In genomic region chr5:74581988-74582365, GRCh38 we compare ENCODE assay signal across 18 cellular contexts. TPM values are rescaled to one million over a fixed set of nuclear protein-coding genes. Genes with fewer than 3 reads are reported as not detected.
DNase-seq lines count a peak whose midpoint lies in the region; ATAC-seq and TF ChIP-seq lines count a peak whose summit lies in the region.
"Had no signal": no experiment of that assay in that cellular context is flagged by ENCODE, and none has a peak within 500 bp of the region (broad histone marks: within the 10 kb centered on the region; RNA-seq: fewer than 3 reads in every experiment).

No MANE protein-coding gene starts in this region.

- H3K9me3 Mint-ChIP-seq in CD14-positive monocyte: peaks cover 0 to 2% (median 0%) of the 10 kb centered on the region in 7 donors
- H3K9me3 Mint-ChIP-seq in stimulated activated memory B cell treated with anti-CD40 and anti-IgM and Interleukin-4, amounts not matched to agents 10 μg/mL and 1 μg/mL and 100 μg/mL, for 72 hours: no peaks in the 10 kb centered on the region
- H3K9me3 Mint-ChIP-seq: CD4-positive, CD25-positive, alpha-beta regulatory T cell had no signal

- H3K36me3 ChIP-seq in mammary epithelial cell (ENCODE audit: insufficient read depth, low read length) (no peaks in the 10 kb centered on the region), breast epithelium (no peaks in the 10 kb centered on the region), right lobe of liver (no peaks in the 10 kb centered on the region), tibial artery (no peaks in the 10 kb centered on the region)
- H3K36me3 ChIP-seq: MG63 had no signal

- no peak for TF ChIP-seq POLR2A in breast epithelium (IDR thresholded peaks at IDR 0.05)
- no peak for TF ChIP-seq POLR2A in right lobe of liver (IDR thresholded peaks at IDR 0.05)

- H3K4me1 ChIP-seq in mammary epithelial cell (ENCODE audit: insufficient read depth, low read length): peaks cover 13% of the 10 kb centered on the region
- no peaks in the 10 kb centered on the region for H3K4me1 ChIP-seq in breast epithelium
- H3K4me1 ChIP-seq in right lobe of liver: peaks cover 0 to 33% (median 9%) of the 10 kb centered on the region in 4 donors
- no peaks in the 10 kb centered on the region for H3K4me1 ChIP-seq in tibial artery

- dilution Hi-C loops in mammary epithelial cell (cut with HindIII; ENCODE audit: low sequenced_read_pairs): loop anchor here (5.0 kb wide), 1 partner anchor 40 kb away; no protein-coding TSS in a partner anchor

- peak; percentile 11 for DNase-seq in mammary epithelial cell
- DNase-seq in breast epithelium (ENCODE audit: low spot score in 2 of 2): no peak
- DNase-seq in astrocyte of the spinal cord (ENCODE audit: low read depth, low spot score): peak; percentile 30
- no peak for DNase-seq in right lobe of liver
- DNase-seq in tibial artery: no peak
- DNase-seq in CD14-positive monocyte (ENCODE audit: low spot score): no peak
- DNase-seq: AML-193; CD4-positive, CD25-positive, alpha-beta regulatory T cell; KBM-7; MG63; NCI-H1105 treated with DMSO at 0.1 percent for 48 hours; NCI-H187; NCI-H2171; NCI-H774 had no signal

- no peak overlapping the region for H2AFZ ChIP-seq in mammary epithelial cell (ENCODE audit: low read depth, low read length)

- peaks cover 1 to 4% (median 2%) of the 10 kb centered on the region in 3 donors for H3K27me3 Mint-ChIP-seq in CD14-positive monocyte (ENCODE audit: low read depth in 3 of 3)
- no peaks in the 10 kb centered on the region for H3K27me3 Mint-ChIP-seq in stimulated activated memory B cell treated with anti-CD40 and anti-IgM and Interleukin-4, amounts not matched to agents 10 μg/mL and 1 μg/mL and 100 μg/mL, for 72 hours

- H3K36me3 Mint-ChIP-seq in CD14-positive monocyte: no peaks in the 10 kb centered on the region
- no peaks in the 10 kb centered on the region for H3K36me3 Mint-ChIP-seq in stimulated activated memory B cell treated with anti-CD40 and anti-IgM and Interleukin-4, amounts not matched to agents 10 μg/mL and 1 μg/mL and 100 μg/mL, for 72 hours
- H3K36me3 Mint-ChIP-seq: CD4-positive, CD25-positive, alpha-beta regulatory T cell had no signal

- H3K79me2 ChIP-seq in mammary epithelial cell (ENCODE audit: insufficient read depth, low read length): no peaks in the 10 kb centered on the region

- in situ Hi-C loops in mammary epithelial cell (cut with MboI; ENCODE audit: low sequenced_read_pairs in 2 of 2) (no loop called here), astrocyte of the spinal cord (cut with HindIII; ENCODE audit: low sequenced_read_pairs) (no loop called here)

- H3K4me1 Mint-ChIP-seq in CD14-positive monocyte: peaks cover 18% of the 10 kb centered on the region
- peaks cover 23% of the 10 kb centered on the region for H3K4me1 Mint-ChIP-seq in stimulated activated memory B cell treated with anti-CD40 and anti-IgM and Interleukin-4, amounts not matched to agents 10 μg/mL and 1 μg/mL and 100 μg/mL, for 72 hours

- no peak overlapping the region for H3K9ac ChIP-seq in mammary epithelial cell (ENCODE audit: insufficient read depth, low read length)

- intact Hi-C loops in mammary epithelial cell (cut with micrococcal nuclease) (no loop called here), breast epithelium (cut with DNase I; ENCODE audit: low total_unique reads) (no loop called here), right lobe of liver (cut with DNase I) (no loop called here), tibial artery (cut with DNase I; ENCODE audit: low total_unique reads) (no loop called here), CD14-positive monocyte (cut with micrococcal nuclease) (no loop called here)

- H3K4me2 ChIP-seq in mammary epithelial cell (ENCODE audit: insufficient read depth, low read depth, low read length): no peak overlapping the region

- H3K27ac Mint-ChIP-seq in CD14-positive monocyte: no peak overlapping the region
- H3K27ac Mint-ChIP-seq in stimulated activated memory B cell treated with anti-CD40 and anti-IgM and Interleukin-4, amounts not matched to agents 10 μg/mL and 1 μg/mL and 100 μg/mL, for 72 hours: no peak overlapping the region

- no peak overlapping the region for H3K4me3 Mint-ChIP-seq in CD14-positive monocyte
- no peak overlapping the region for H3K4me3 Mint-ChIP-seq in stimulated activated memory B cell treated with anti-CD40 and anti-IgM and Interleukin-4, amounts not matched to agents 10 μg/mL and 1 μg/mL and 100 μg/mL, for 72 hours
- H3K4me3 Mint-ChIP-seq: CD4-positive, CD25-positive, alpha-beta regulatory T cell had no signal

- ATAC-seq in right lobe of liver (no peak), GM21390 (IDR thresholded peaks at IDR 0.05; ENCODE audit: unreplicated experiment) (no peak)
- no peak for ATAC-seq in stimulated activated memory B cell treated with anti-CD40 and anti-IgM and Interleukin-4, amounts not matched to agents 10 μg/mL and 1 μg/mL and 100 μg/mL, for 72 hours
- ATAC-seq: Panc1, Right ventricle myocardium inferior had no signal

- no peak overlapping the region for H3K4me3 ChIP-seq in mammary epithelial cell (replicated peaks in 1 of 3; ENCODE audit: insufficient read depth in 1 of 3, low read depth in 2 of 3, low read length in 3 of 3)
- H3K4me3 ChIP-seq in breast epithelium: no peak overlapping the region
- H3K4me3 ChIP-seq in astrocyte of the spinal cord (ENCODE audit: low read depth, low read length): no peak overlapping the region
- H3K4me3 ChIP-seq in right lobe of liver: no peak overlapping the region
- H3K4me3 ChIP-seq in tibial artery: no peak overlapping the region
- H3K4me3 ChIP-seq: MG63 had no signal

- no peaks in the 10 kb centered on the region for H3K9me3 ChIP-seq in mammary epithelial cell (replicated peaks; ENCODE audit: insufficient read depth, low read length)
- H3K9me3 ChIP-seq in breast epithelium: no peaks in the 10 kb centered on the region
- no peaks in the 10 kb centered on the region for H3K9me3 ChIP-seq in right lobe of liver
- H3K9me3 ChIP-seq in tibial artery: no peaks in the 10 kb centered on the region
- H3K9me3 ChIP-seq: MG63 had no signal

- H3K27ac ChIP-seq in mammary epithelial cell (ENCODE audit: insufficient read depth, low read depth, low read length): no peak overlapping the region
- H3K27ac ChIP-seq in breast epithelium: no peak overlapping the region
- peak overlapping the region in 2 of 3 donors; percentile 14 to 49 for H3K27ac ChIP-seq in right lobe of liver
- no peak overlapping the region for H3K27ac ChIP-seq in tibial artery

- 87% methylated on average over 4 of the region's 4 CpGs for WGBS in mammary epithelial cell (ENCODE audit: low coverage, missing lambda C conversion rate)
- WGBS in right lobe of liver (ENCODE audit: insufficient coverage, low coverage, low lambda C conversion rate, missing lambda C conversion rate): 84% methylated on average over 3 of the region's 4 CpGs

- no TSS peak for BruUV-seq in mammary epithelial cell (replicated peaks; lab: Mats Ljungman, UMichigan)

- TF ChIP-seq CTCF in mammary epithelial cell (conservative IDR thresholded peaks at IDR 0.05 in 1 of 2, IDR thresholded peaks at IDR 0.05 in 1 of 2; ENCODE audit: extremely low read depth in 1 of 2, insufficient read depth in 1 of 2, low read depth in 1 of 2, low read length in 2 of 2) (no peak), breast epithelium (IDR thresholded peaks at IDR 0.05) (no peak), astrocyte of the spinal cord (IDR thresholded peaks at IDR 0.05; ENCODE audit: low read depth, low read length) (no peak), right lobe of liver (IDR thresholded peaks at IDR 0.05) (no peak), tibial artery (IDR thresholded peaks at IDR 0.05) (no peak), CD14-positive monocyte (IDR thresholded peaks at IDR 0.05) (no peak)

- H3K27me3 ChIP-seq in mammary epithelial cell (ENCODE audit: insufficient read depth, low read length): no peaks in the 10 kb centered on the region
- H3K27me3 ChIP-seq in breast epithelium: no peaks in the 10 kb centered on the region
- no peaks in the 10 kb centered on the region for H3K27me3 ChIP-seq in right lobe of liver
- no peaks in the 10 kb centered on the region for H3K27me3 ChIP-seq in tibial artery
- H3K27me3 ChIP-seq: MG63 had no signal

- no peaks in the 10 kb centered on the region for H4K20me1 ChIP-seq in mammary epithelial cell (ENCODE audit: insufficient read depth, low read length)

- CTCF ChIA-PET in mammary epithelial cell (lab: Charles Lee; ENCODE audit: low non-redundant PET): no interaction called here

RNA-seq across cellular contexts. Expression of gene ENC1, which starts 58.6 kb away (rescaled TPM):
- total RNA-seq in mammary epithelial cell (100 to 1,000 TPM in 1 of 2 donors, 10 to 100 TPM in 1; 42.4 to 392 TPM), breast epithelium (10 to 100 TPM in 2 of 3 donors, 1 to 10 TPM in 1; 8.3 to 16.7 (median 13.8) TPM), right lobe of liver (1 to 10 TPM; 4.5 to 6.8 (median 5.5) TPM)
- polyA plus RNA-seq in mammary epithelial cell (41.6 TPM), CD14-positive monocyte (1 to 10 TPM; 9.6 to 9.9 TPM)
- polyA minus RNA-seq in mammary epithelial cell: 117 TPM

Comparison
In these comparisons a context has a peak if more than half of its experiments do, and no peak if none do; other contexts are left out.
1. DNase-seq: peak in mammary epithelial cell (single experiment) and astrocyte of the spinal cord (single experiment); none in breast epithelium (0 of 2), right lobe of liver (0 of 3), tibial artery (0 of 2) and CD14-positive monocyte (single experiment).
2. H3K27ac ChIP-seq: peak in right lobe of liver (2 of 3); none in mammary epithelial cell (single experiment), breast epithelium (0 of 2) and tibial artery (0 of 2).